8 cellular contexts compared by ENCODE assay signal in the genomic region with DNA sequence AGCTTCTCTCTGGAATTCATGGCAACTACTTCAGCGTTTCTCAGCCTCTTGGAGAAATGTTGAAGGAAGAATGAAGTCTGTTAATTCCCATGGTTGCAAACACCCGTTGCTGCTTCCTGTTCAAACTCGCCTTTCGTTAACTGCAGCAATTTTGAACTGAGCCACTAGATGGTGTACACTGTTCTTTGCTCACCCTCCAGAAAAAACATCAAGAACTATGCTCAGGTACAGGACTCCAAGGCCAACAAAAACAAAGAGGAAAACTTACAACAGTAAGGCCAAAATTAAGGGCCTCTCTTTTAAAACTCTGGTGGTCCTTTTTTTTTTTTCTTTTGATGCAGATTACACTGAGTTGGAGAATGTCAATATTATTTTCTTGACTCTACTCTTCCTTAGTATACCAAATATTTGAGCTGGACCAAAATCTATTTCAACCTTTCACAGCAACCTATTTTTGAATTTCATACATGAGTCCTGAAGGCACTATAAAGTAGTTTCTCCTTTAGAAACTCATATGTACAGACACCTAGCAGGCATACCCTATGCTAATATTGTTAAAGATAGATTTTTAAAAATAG. TPM values are rescaled to one million over a fixed set of nuclear protein-coding genes. Genes with fewer than 3 reads are reported as not detected.
A peak's percentile ranks its signal among the peaks of the same experiment; 100 is the strongest.
DNase-seq lines count a peak whose midpoint lies in the region; ATAC-seq lines count a peak whose summit lies in the region.

No MANE protein-coding gene starts in this region.

- no peak overlapping the region for H2BK15ac ChIP-seq in neuronal stem cell (ENCODE audit: low read length)

- H3K9me3 ChIP-seq in neuronal stem cell (replicated peaks in 1 of 2; ENCODE audit: control insufficient read depth in 2 of 2, insufficient read depth in 1 of 2, low read depth in 1 of 2, low read length in 2 of 2), result no peaks in the 10 kb centered on the region

- H3K4me1 ChIP-seq in neuronal stem cell (ENCODE audit: control insufficient read depth in 2 of 2, insufficient read depth in 1 of 2, low read depth in 1 of 2, low read length in 2 of 2), result peaks cover 0 to 2% of the 10 kb centered on the region in 2 donors

- H3K27ac ChIP-seq in neuronal stem cell (replicated peaks; ENCODE audit: low read length), result no peak overlapping the region

- H3K9ac ChIP-seq in neuronal stem cell (ENCODE audit: low read depth, low read length, poor library complexity), result no peak overlapping the region

- H3K36me3 ChIP-seq in neuronal stem cell (replicated peaks in 1 of 2; ENCODE audit: control insufficient read depth in 2 of 2, insufficient read depth in 2 of 2, low read length in 2 of 2), result no peaks in the 10 kb centered on the region

- DNase-seq in COLO668 (lab: John Stamatoyannopoulos, UW; ENCODE audit: unreplicated experiment) (peak; percentile 66), NCI-H1694 treated with DMSO at 0.1 percent for 48 hours (lab: John Stamatoyannopoulos, UW) (peak; percentile 51), SW480 (ENCODE audit: low spot score) (peak; percentile 55), fibroblast of peridontal ligament (ENCODE audit: extremely low read depth) (peak; percentile 73), neuronal stem cell (ENCODE audit: low spot score) (peak; percentile 65), amniotic stem cell (lab: John Stamatoyannopoulos, UW) (no peak)

- ATAC-seq in GM18909 (IDR thresholded peaks at IDR 0.05; ENCODE audit: poor library complexity, unreplicated experiment), result peak; percentile 99
- peak; percentile 92 for ATAC-seq in HG03039 (IDR thresholded peaks at IDR 0.05; ENCODE audit: unreplicated experiment)

- H3K4me3 ChIP-seq in neuronal stem cell (ENCODE audit: low read length in 2 of 2), result no peak overlapping the region

- no peak overlapping the region for H2BK5ac ChIP-seq in neuronal stem cell (ENCODE audit: low read length)

- no peak overlapping the region for H2BK12ac ChIP-seq in neuronal stem cell (ENCODE audit: low read length)

- no peak overlapping the region for H3K4me2 ChIP-seq in neuronal stem cell (ENCODE audit: insufficient read depth, low read length, poor library complexity, severe bottlenecking)

- H3K18ac ChIP-seq in neuronal stem cell (ENCODE audit: low read length), result no peak overlapping the region

- H3K4ac ChIP-seq in neuronal stem cell (ENCODE audit: low read length), result no peak overlapping the region

- H3K79me1 ChIP-seq in neuronal stem cell (ENCODE audit: low read depth, low read length), result no peaks in the 10 kb centered on the region

- H3K14ac ChIP-seq in neuronal stem cell (ENCODE audit: low read length), result no peak overlapping the region

- H3K23ac ChIP-seq in neuronal stem cell (ENCODE audit: low read depth, low read length, poor library complexity), result no peak overlapping the region

- WGBS in neuronal stem cell (ENCODE audit: extremely low coverage in 2 of 2, insufficient read length in 2 of 2, insufficient replicate concordance in 1 of 2), 2 donors, result no CpG with 5 or more reads among the region's 4 CpGs

- no peak overlapping the region for H4K91ac ChIP-seq in neuronal stem cell (ENCODE audit: low read depth, low read length, poor library complexity)

- no peaks in the 10 kb centered on the region for H3K27me3 ChIP-seq in neuronal stem cell (ENCODE audit: control insufficient read depth in 3 of 3, insufficient read depth in 3 of 3, low read depth in 1 of 3, low read length in 3 of 3)

- H2BK120ac ChIP-seq in neuronal stem cell (ENCODE audit: low read depth, low read length), result no peak overlapping the region

- no peak overlapping the region for H4K8ac ChIP-seq in neuronal stem cell (ENCODE audit: low read depth, low read length)

- peak overlapping the region; percentile 79 for H2AFZ ChIP-seq in neuronal stem cell (ENCODE audit: low read length)

- H2AK5ac ChIP-seq in neuronal stem cell (ENCODE audit: low read depth, low read length), result no peak overlapping the region

RNA-seq across cellular contexts. Expression of gene KLHL14, which starts 58.2 kb away (rescaled TPM):
- polyA plus RNA-seq in neuronal stem cell (2013, experiment 1 of 2), result 0.08 TPM
- polyA plus RNA-seq in neuronal stem cell (2013, experiment 2 of 2), result 0.06 TPM
